Comparison of ENCODE assay signal across 14 cellular contexts in the genomic region with DNA sequence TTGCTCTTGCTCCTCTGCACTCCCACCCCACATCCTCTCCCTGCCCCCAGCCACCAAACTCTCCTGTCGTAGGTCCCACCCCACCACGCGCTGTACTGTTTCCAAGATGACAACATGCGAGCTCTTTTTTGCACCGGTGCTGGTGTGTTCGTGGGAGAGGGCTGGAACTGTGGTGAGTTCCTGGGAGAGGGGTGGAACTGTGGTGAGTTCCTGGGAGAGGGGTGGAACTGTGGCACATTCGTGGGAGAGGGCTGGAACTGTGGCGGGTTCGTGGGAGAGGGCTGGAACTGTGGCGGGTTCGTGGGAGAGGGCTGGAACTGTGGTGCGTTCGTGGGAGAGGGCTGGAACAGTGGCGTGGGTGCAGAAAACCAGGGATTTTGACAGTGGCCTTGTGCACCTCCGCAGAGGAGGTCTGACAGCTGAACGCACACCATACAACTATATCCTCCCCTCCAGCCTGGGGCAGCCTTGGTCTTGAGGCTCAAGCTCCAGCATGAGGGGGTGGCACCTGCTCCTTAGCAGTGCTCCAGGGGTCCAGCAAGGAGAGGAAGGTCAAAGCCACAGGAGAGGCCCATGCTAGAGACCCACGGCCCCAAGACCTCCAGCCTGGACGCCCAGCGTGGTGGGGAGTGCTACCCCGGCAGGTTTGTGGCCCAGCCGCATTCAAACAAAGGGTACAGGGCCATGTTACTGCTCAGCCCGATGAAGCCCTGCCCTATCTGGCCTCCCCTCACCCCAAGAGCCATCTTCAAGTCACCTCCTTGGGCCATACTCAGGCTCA. TPM values are rescaled to one million over a fixed set of nuclear protein-coding genes. Genes with fewer than 3 reads are reported as not detected.
DNase-seq lines count a peak whose midpoint lies in the region; ATAC-seq, FAIRE-seq and TF ChIP-seq lines count a peak whose summit lies in the region.
"Had no signal": no experiment of that assay in that cellular context is flagged by ENCODE, and none has a peak within 500 bp of the region (broad histone marks: within the 10 kb centered on the region; RNA-seq: fewer than 3 reads in every experiment).

No MANE protein-coding gene starts in this region.

- H3K27ac Mint-ChIP-seq in T-helper 1 cell treated with Interleukin-12 subunit alpha and Interleukin-12 subunit beta and Interleukin-4 antibody, amounts not matched to agents 30 μg/mL and 1 μg/mL, for 36 hours = peak overlapping the region; percentile 69

- peaks cover 19% of the 10 kb centered on the region for H3K9me3 Mint-ChIP-seq in T-helper 1 cell treated with Interleukin-12 subunit alpha and Interleukin-12 subunit beta and Interleukin-4 antibody, amounts not matched to agents 30 μg/mL and 1 μg/mL, for 36 hours

- peaks cover 0 to 28% (median 5%) of the 10 kb centered on the region in 3 donors for H3K4me1 ChIP-seq in skeletal muscle tissue (ENCODE audit: control insufficient read depth in 3 of 3, insufficient read depth in 3 of 3, low read length in 3 of 3)

- H3K27me3 ChIP-seq in skeletal muscle tissue (ENCODE audit: control insufficient read depth in 3 of 3, insufficient read depth in 3 of 3, low read length in 3 of 3) = no peaks in the 10 kb centered on the region
- H3K27me3 ChIP-seq: heart right ventricle had no signal

- peak overlapping the region in 1 of 3 donors; percentile 3 for H3K9ac ChIP-seq in skeletal muscle tissue (ENCODE audit: low read depth in 1 of 3, low read length in 3 of 3)

- H3K36me3 ChIP-seq in skeletal muscle tissue (ENCODE audit: control insufficient read depth in 3 of 3, insufficient read depth in 3 of 3, low read length in 3 of 3) = peaks cover 0 to 3% (median 2%) of the 10 kb centered on the region in 3 donors

- H3K4me3 ChIP-seq in skeletal muscle tissue (ENCODE audit: low read length in 3 of 3) = no peak overlapping the region
- H3K4me3 ChIP-seq: GM12878, heart right ventricle had no signal

- FAIRE-seq in D721Med (lab: Jason Lieb, UNC) (no peak), frontal cortex (lab: Jason Lieb, UNC) (no peak)
- FAIRE-seq: GM12878 had no signal

- TF ChIP-seq CTCF in D721Med (IDR thresholded peaks at IDR 0.05; ENCODE audit: insufficient read depth, missing control alignments) = no peak

- intact Hi-C loops in left colon (cut with DNase I, micrococcal nuclease) = loop anchor here in 1 of 2 donors (10.0 kb wide), 1 partner anchor 46 kb away; a partner anchor contains a TSS

- peak; percentile 4 for ATAC-seq in left colon
- ATAC-seq: GM12878, HCT116, Panc1 had no signal

- no peaks in the 10 kb centered on the region for H3K27me3 Mint-ChIP-seq in T-helper 1 cell treated with Interleukin-12 subunit alpha and Interleukin-12 subunit beta and Interleukin-4 antibody, amounts not matched to agents 30 μg/mL and 1 μg/mL, for 36 hours (ENCODE audit: low read depth)

- peak overlapping the region; percentile 48 for H3K27ac ChIP-seq in skeletal muscle tissue (ENCODE audit: low read depth, low read length)

- peaks cover 11% of the 10 kb centered on the region for H3K36me3 Mint-ChIP-seq in T-helper 1 cell treated with Interleukin-12 subunit alpha and Interleukin-12 subunit beta and Interleukin-4 antibody, amounts not matched to agents 30 μg/mL and 1 μg/mL, for 36 hours (ENCODE audit: low read depth)

- H3K4me3 Mint-ChIP-seq in T-helper 1 cell treated with Interleukin-12 subunit alpha and Interleukin-12 subunit beta and Interleukin-4 antibody, amounts not matched to agents 30 μg/mL and 1 μg/mL, for 36 hours = peak overlapping the region; percentile 16

- H3K9me3 ChIP-seq in skeletal muscle tissue (ENCODE audit: control insufficient read depth in 3 of 3, low read length in 3 of 3) = peaks cover 0 to 9% (median 0%) of the 10 kb centered on the region in 3 donors

- DNase-seq in T-helper 1 cell = no peak
- peak; percentile 30 for DNase-seq in activated naive CD4-positive, alpha-beta T cell treated with anti-CD3 and anti-CD28 coated beads, Interleukin-2, amount 50 U/mL, for 16 hours
- DNase-seq in left colon = no peak
- DNase-seq in D721Med (ENCODE audit: insufficient read length, low spot score) = no peak
- no peak for DNase-seq in frontal cortex (ENCODE audit: low spot score in 2 of 2)
- no peak for DNase-seq in pons (ENCODE audit: low spot score)
- DNase-seq: 8988T, DMS153, heart right ventricle had no signal

- peaks cover 16% of the 10 kb centered on the region for H3K4me1 Mint-ChIP-seq in T-helper 1 cell treated with Interleukin-12 subunit alpha and Interleukin-12 subunit beta and Interleukin-4 antibody, amounts not matched to agents 30 μg/mL and 1 μg/mL, for 36 hours (ENCODE audit: low read depth)

RNA-seq across cellular contexts. Expression of a gene that starts 50.1 kb away (rescaled TPM):
- total RNA-seq in left colon (100 to 1,000 TPM in 1 of 2 donors, 10 to 100 TPM in 1; 89.9 to 132 TPM), skeletal muscle tissue (44.9 TPM), frontal cortex (15.1 TPM)
